ENCODE assay signal across 1 cellular context in the genomic region with DNA sequence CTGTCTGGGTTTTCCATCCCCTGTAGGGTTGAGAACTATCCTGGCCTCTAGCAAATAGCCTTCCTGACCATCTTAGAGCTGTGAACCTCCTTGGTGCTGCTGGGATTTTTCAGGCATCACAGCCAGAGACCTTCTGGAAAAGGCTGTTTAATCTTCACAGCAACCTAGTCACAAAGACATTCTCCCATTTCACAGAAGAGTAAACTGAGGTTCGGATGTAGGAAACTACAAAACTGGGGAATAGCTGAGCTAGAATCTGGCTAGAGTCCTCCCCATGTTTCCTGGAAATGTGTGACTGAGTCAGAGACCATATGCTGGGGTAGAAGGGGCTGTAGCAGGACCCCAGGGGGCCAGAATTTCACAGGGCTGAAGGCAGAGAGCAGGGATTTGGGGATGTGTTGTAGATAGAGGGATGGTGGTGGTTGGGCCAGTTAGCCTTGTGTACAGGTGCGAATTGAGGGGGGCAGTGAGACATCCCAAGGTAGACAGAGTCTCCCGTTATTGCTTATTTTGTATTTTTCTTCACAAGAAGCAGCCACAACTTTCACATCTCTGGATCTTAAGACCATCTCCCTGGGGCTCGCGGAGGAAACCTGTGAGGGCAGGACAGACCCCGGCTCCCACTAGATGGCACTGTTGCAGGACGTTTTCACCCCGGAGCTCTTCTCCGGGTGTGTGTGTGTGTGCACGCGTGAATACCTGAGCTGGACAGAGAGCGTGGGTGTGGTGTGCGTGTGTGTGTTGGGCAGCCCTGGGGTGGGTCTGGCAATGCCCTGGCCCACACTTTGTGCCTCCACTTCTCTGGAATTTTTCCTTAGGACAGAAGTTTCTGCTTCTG.
TF ChIP-seq lines count a peak whose summit lies in the region.

No MANE protein-coding gene starts in this region.

TF ChIP-seq in K562, 482 proteins besides CTCF, POLR2A, EP300 and RAD21 (continued from another document and continues in another):
- TF ChIP-seq, protein P1, sequence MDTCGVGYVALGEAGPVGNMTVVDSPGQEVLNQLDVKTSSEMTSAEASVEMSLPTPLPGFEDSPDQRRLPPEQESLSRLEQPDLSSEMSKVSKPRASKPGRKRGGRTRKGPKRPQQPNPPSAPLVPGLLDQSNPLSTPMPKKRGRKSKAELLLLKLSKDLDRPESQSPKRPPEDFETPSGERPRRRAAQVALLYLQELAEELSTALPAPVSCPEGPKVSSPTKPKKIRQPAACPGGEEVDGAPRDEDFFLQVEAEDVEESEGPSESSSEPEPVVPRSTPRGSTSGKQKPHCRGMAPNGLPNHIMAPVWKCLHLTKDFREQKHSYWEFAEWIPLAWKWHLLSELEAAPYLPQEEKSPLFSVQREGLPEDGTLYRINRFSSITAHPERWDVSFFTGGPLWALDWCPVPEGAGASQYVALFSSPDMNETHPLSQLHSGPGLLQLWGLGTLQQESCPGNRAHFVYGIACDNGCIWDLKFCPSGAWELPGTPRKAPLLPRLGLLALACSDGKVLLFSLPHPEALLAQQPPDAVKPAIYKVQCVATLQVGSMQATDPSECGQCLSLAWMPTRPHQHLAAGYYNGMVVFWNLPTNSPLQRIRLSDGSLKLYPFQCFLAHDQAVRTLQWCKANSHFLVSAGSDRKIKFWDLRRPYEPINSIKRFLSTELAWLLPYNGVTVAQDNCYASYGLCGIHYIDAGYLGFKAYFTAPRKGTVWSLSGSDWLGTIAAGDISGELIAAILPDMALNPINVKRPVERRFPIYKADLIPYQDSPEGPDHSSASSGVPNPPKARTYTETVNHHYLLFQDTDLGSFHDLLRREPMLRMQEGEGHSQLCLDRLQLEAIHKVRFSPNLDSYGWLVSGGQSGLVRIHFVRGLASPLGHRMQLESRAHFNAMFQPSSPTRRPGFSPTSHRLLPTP (IDR thresholded peaks at IDR 0.05; ENCODE audit: borderline replicate concordance, extremely low read depth, insufficient read length): no peak
- TF ChIP-seq GTF2A2 (tag; IDR thresholded peaks at IDR 0.05): no peak
- no peak for TF ChIP-seq TCF7L2 (IDR thresholded peaks at IDR 0.05; ENCODE audit: low read depth, low read length)
- TF ChIP-seq TBL1XR1 (IDR thresholded peaks at IDR 0.05; ENCODE audit: low read length in 2 of 2): no peak
- no peak for TF ChIP-seq GABPB2 (CRISPR knock-in tag; conservative IDR thresholded peaks at IDR 0.05)
- no peak for TF ChIP-seq ZNF212 (CRISPR knock-in tag; IDR thresholded peaks at IDR 0.05)
- no peak for TF ChIP-seq SREBF2 (CRISPR knock-in tag; IDR thresholded peaks at IDR 0.05)
- no peak for TF ChIP-seq PREB (CRISPR knock-in tag; IDR thresholded peaks at IDR 0.05)
- TF ChIP-seq EGR1 (conservative IDR thresholded peaks at IDR 0.05): peak; percentile 64
- TF ChIP-seq MEF2D (tag; conservative IDR thresholded peaks at IDR 0.05; ENCODE audit: low read depth): no peak
- TF ChIP-seq MIER1 (IDR thresholded peaks at IDR 0.05; ENCODE audit: low read depth): no peak
- TF ChIP-seq KDM1A (IDR thresholded peaks at IDR 0.05): peak; percentile 76 to 86
- TF ChIP-seq HNRNPL (IDR thresholded peaks at IDR 0.05; ENCODE audit: low read depth, low read length): no peak
- no peak for TF ChIP-seq ZFP1 (CRISPR knock-in tag; IDR thresholded peaks at IDR 0.05)
- TF ChIP-seq DEAF1 (CRISPR knock-in tag; IDR thresholded peaks at IDR 0.05): peak; percentile 85
- TF ChIP-seq, protein P2, sequence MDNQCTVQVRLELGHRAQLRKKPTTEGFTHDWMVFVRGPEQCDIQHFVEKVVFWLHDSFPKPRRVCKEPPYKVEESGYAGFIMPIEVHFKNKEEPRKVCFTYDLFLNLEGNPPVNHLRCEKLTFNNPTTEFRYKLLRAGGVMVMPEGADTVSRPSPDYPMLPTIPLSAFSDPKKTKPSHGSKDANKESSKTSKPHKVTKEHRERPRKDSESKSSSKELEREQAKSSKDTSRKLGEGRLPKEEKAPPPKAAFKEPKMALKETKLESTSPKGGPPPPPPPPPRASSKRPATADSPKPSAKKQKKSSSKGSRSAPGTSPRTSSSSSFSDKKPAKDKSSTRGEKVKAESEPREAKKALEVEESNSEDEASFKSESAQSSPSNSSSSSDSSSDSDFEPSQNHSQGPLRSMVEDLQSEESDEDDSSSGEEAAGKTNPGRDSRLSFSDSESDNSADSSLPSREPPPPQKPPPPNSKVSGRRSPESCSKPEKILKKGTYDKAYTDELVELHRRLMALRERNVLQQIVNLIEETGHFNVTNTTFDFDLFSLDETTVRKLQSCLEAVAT (IDR thresholded peaks at IDR 0.05): no peak
- no peak for TF ChIP-seq PHTF2 (CRISPR knock-in tag; IDR thresholded peaks at IDR 0.05)
- no peak for TF ChIP-seq ZNF133 (CRISPR knock-in tag; IDR thresholded peaks at IDR 0.05)
- no peak for TF ChIP-seq NFE2L1 (tag; IDR thresholded peaks at IDR 0.05; ENCODE audit: borderline replicate concordance, low read depth)
- no peak for TF ChIP-seq RFX1 (IDR thresholded peaks at IDR 0.05)
- TF ChIP-seq FOS (IDR thresholded peaks at IDR 0.05; ENCODE audit: extremely low read depth, insufficient read length): no peak
- no peak for TF ChIP-seq HMGXB4 (CRISPR knock-in tag; IDR thresholded peaks at IDR 0.05)
- no peak for TF ChIP-seq CAMTA2 (CRISPR knock-in tag; conservative IDR thresholded peaks at IDR 0.05)
- no peak for TF ChIP-seq ZNF778 (CRISPR knock-in tag; IDR thresholded peaks at IDR 0.05)
- TF ChIP-seq, protein P3, sequence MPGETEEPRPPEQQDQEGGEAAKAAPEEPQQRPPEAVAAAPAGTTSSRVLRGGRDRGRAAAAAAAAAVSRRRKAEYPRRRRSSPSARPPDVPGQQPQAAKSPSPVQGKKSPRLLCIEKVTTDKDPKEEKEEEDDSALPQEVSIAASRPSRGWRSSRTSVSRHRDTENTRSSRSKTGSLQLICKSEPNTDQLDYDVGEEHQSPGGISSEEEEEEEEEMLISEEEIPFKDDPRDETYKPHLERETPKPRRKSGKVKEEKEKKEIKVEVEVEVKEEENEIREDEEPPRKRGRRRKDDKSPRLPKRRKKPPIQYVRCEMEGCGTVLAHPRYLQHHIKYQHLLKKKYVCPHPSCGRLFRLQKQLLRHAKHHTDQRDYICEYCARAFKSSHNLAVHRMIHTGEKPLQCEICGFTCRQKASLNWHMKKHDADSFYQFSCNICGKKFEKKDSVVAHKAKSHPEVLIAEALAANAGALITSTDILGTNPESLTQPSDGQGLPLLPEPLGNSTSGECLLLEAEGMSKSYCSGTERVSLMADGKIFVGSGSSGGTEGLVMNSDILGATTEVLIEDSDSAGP (CRISPR knock-in tag; IDR thresholded peaks at IDR 0.05): no peak
- no peak for TF ChIP-seq PTTG1 (tag; IDR thresholded peaks at IDR 0.05; ENCODE audit: low read depth)
- TF ChIP-seq ZNF280B (CRISPR knock-in tag; IDR thresholded peaks at IDR 0.05): no peak
- TF ChIP-seq POLR3A (IDR thresholded peaks at IDR 0.05; ENCODE audit: borderline replicate concordance, extremely low read depth, insufficient read depth, insufficient read length): no peak
- TF ChIP-seq, protein P4, sequence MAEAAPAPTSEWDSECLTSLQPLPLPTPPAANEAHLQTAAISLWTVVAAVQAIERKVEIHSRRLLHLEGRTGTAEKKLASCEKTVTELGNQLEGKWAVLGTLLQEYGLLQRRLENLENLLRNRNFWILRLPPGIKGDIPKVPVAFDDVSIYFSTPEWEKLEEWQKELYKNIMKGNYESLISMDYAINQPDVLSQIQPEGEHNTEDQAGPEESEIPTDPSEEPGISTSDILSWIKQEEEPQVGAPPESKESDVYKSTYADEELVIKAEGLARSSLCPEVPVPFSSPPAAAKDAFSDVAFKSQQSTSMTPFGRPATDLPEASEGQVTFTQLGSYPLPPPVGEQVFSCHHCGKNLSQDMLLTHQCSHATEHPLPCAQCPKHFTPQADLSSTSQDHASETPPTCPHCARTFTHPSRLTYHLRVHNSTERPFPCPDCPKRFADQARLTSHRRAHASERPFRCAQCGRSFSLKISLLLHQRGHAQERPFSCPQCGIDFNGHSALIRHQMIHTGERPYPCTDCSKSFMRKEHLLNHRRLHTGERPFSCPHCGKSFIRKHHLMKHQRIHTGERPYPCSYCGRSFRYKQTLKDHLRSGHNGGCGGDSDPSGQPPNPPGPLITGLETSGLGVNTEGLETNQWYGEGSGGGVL (CRISPR knock-in tag; IDR thresholded peaks at IDR 0.05): no peak
- TF ChIP-seq, protein P5, sequence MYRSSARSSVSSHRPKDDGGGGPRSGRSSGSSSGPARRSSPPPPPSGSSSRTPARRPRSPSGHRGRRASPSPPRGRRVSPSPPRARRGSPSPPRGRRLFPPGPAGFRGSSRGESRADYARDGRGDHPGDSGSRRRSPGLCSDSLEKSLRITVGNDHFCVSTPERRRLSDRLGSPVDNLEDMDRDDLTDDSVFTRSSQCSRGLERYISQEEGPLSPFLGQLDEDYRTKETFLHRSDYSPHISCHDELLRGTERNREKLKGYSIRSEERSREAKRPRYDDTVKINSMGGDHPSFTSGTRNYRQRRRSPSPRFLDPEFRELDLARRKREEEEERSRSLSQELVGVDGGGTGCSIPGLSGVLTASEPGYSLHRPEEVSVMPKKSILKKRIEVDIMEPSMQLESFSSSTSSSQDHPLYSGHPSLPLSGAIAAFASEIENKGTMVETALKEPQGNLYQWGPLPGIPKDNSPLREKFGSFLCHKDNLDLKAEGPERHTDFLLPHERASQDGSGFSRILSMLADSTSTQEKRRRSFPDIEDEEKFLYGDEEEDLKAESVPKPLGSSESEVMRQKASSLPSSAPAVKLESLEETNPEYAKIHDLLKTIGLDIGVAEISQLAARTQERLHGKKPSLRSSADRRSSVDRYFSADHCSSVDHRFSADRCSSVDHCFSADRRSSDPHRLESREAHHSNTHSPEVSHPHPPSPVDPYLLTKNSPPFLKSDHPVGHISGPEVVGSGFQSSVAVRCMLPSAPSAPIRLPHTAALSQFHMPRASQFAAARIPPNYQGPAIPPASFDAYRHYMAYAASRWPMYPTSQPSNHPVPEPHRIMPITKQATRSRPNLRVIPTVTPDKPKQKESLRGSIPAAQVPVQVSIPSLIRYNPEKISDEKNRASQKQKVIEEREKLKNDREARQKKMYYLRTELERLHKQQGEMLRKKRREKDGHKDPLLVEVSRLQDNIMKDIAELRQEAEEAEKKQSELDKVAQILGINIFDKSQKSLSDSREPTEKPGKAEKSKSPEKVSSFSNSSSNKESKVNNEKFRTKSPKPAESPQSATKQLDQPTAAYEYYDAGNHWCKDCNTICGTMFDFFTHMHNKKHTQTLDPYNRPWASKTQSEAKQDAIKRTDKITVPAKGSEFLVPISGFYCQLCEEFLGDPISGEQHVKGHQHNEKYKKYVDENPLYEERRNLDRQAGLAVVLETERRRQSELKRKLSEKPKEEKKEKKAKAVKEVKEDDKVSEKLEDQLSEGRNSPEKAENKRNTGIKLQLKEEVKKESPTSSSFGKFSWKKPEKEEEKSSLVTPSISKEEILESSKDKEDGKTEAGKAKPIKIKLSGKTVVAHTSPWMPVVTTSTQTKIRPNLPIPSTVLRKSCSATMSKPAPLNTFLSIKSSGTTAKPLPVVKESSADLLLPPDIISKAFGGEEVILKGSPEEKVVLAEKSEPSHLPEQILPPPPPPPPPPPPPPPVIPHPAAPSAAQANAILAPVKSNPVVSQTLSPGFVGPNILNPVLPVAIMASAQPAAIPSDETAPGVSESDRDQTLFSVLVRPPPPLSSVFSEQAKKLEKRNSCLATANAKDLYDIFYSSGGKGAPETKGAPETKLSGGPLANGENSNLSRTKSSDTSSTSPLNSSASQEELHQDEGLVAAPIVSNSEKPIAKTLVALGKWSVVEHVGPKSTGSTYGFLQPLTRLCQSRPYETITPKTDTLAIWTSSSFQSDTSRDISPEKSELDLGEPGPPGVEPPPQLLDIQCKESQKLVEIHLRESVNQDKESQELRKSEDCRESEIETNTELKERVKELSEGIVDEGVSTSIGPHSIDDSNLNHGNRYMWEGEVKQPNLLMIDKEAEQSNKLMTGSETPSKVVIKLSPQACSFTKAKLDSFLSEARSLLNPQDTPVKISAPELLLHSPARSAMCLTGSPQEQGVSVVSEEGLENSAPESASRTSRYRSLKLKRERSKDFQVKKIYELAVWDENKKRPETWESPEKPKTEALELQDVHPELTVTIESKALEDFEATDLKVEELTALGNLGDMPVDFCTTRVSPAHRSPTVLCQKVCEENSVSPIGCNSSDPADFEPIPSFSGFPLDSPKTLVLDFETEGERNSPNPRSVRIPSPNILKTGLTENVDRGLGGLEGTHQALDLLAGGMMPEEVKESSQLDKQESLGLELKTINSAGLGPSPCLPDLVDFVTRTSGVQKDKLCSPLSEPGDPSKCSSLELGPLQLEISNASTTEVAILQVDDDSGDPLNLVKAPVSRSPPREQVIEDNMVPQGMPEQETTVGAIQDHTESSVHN (IDR thresholded peaks at IDR 0.05; ENCODE audit: borderline replicate concordance in 1 of 2, low read depth in 1 of 2): no peak
